Comparison of ENCODE assay signal across 8 cellular contexts in genomic region chr13:98652721-98653470, GRCh38.
A peak's percentile ranks its signal among the peaks of the same experiment; 100 is the strongest.
DNase-seq lines count a peak whose midpoint lies in the region; ATAC-seq, FAIRE-seq and TF ChIP-seq lines count a peak whose summit lies in the region.

No MANE protein-coding gene starts in this region.

- H3K9me3 ChIP-seq in K562 (replicated peaks; ENCODE audit: control insufficient read depth, insufficient read depth, low read depth, low read length) (no peaks in the 10 kb centered on the region), transverse colon (no peaks in the 10 kb centered on the region)

- no peaks in the 10 kb centered on the region for H3K36me3 ChIP-seq in K562 (ENCODE audit: control insufficient read depth, insufficient read depth, low read length)
- H3K36me3 ChIP-seq in transverse colon = no peaks in the 10 kb centered on the region

- no peaks in the 10 kb centered on the region for H3K79me2 ChIP-seq in K562 (ENCODE audit: control insufficient read depth, insufficient read depth, low read length)

- no peaks in the 10 kb centered on the region; the same call in 1 of the 2 replicates for H4K20me1 ChIP-seq in K562 (replicated peaks; ENCODE audit: control insufficient read depth, insufficient read depth, low read length)

- H3K27me3 ChIP-seq in K562 (ENCODE audit: control insufficient read depth in 2 of 2, insufficient read depth in 2 of 2, low read length in 2 of 2) (peaks cover 11 to 45% of the 10 kb centered on the region in 2 experiments; a peak in 4 of 5 replicates), transverse colon (no peaks in the 10 kb centered on the region)

- TF ChIP-seq CTCF in K562 (IDR thresholded peaks at IDR 0.05 in 2 of 3, conservative IDR thresholded peaks at IDR 0.05 in 1 of 3; ENCODE audit: insufficient read depth in 2 of 3, low read depth in 1 of 3, low read length in 3 of 3) (no peak), transverse colon (IDR thresholded peaks at IDR 0.05) (no peak)

- no peak for TF ChIP-seq RAD21 in K562 (CRISPR knock-in tag; conservative IDR thresholded peaks at IDR 0.05 in 1 of 2, IDR thresholded peaks at IDR 0.05 in 1 of 2)

- no peak overlapping the region for H2AFZ ChIP-seq in K562 (ENCODE audit: low read depth, low read length)

- H3K4me3 Mint-ChIP-seq in activated naive CD8-positive, alpha-beta T cell = peak overlapping the region; percentile 56
- H3K4me3 Mint-ChIP-seq in activated naive CD8-positive, alpha-beta T cell treated with anti-CD3 and anti-CD28 coated beads, Interleukin-2, amount 50 U/mL, for 24 hours = no peak overlapping the region

- POLR2A ChIA-PET in K562 (lab: Yijun Ruan, JAX) = no interaction called here

- in situ Hi-C loops in K562 (cut with MboI) (no loop called here), transverse colon (cut with MboI; ENCODE audit: low pct_ligation_motif_present in 1 of 4, low pct_unique_long_range_greater_than_20kb in 1 of 4, low sequenced_read_pairs in 3 of 4) (loop anchor here in 3 of 4 donors (10.0 to 25.0 kb wide), 3 partner anchors 208 to 791 kb away; partner anchors contain the start of gene FARP1 (in 1 of the 3))

- peaks cover 2% of the 10 kb centered on the region for H3K27me3 Mint-ChIP-seq in activated naive CD8-positive, alpha-beta T cell
- peaks cover 4% of the 10 kb centered on the region for H3K27me3 Mint-ChIP-seq in activated naive CD8-positive, alpha-beta T cell treated with anti-CD3 and anti-CD28 coated beads, Interleukin-2, amount 50 U/mL, for 24 hours

- no TSS peak for BruUV-seq in K562 (replicated peaks; lab: Mats Ljungman, UMichigan)

- H3K27ac ChIP-seq in K562 (ENCODE audit: extremely low read depth, low read depth, low read length) (no peak overlapping the region), transverse colon (peak overlapping the region in 1 of 4 donors; percentile 23)

- FAIRE-seq in K562 (lab: Jason Lieb, UNC) = no peak

- H3K4me1 ChIP-seq in K562 (replicated peaks in 1 of 2; ENCODE audit: control insufficient read depth in 2 of 2, insufficient read depth in 2 of 2, low read length in 2 of 2) (no peaks in the 10 kb centered on the region), transverse colon (peaks cover 13 to 42% (median 29%) of the 10 kb centered on the region in 4 donors)

- ATAC-seq in activated naive CD8-positive, alpha-beta T cell treated with anti-CD3 and anti-CD28 coated beads, Interleukin-2, amount 50 U/mL, for 24 hours = no peak
- peak; percentile 33 for ATAC-seq in HG03064 (IDR thresholded peaks at IDR 0.05; ENCODE audit: low read depth, unreplicated experiment)
- no peak for ATAC-seq in K562
- no peak for ATAC-seq in HG02588 (IDR thresholded peaks at IDR 0.05; ENCODE audit: unreplicated experiment)
- ATAC-seq in HG03342 (IDR thresholded peaks at IDR 0.05; ENCODE audit: unreplicated experiment) = no peak

- H3K9me3 Mint-ChIP-seq in activated naive CD8-positive, alpha-beta T cell (ENCODE audit: low read depth) = no peaks in the 10 kb centered on the region
- no peaks in the 10 kb centered on the region for H3K9me3 Mint-ChIP-seq in activated naive CD8-positive, alpha-beta T cell treated with anti-CD3 and anti-CD28 coated beads, Interleukin-2, amount 50 U/mL, for 24 hours

- no peak for TF ChIP-seq EP300 in K562 (IDR thresholded peaks at IDR 0.05; ENCODE audit: low read length)
- TF ChIP-seq EP300 in transverse colon (IDR thresholded peaks at IDR 0.05; ENCODE audit: low read depth) = no peak

- H3K4me1 Mint-ChIP-seq in activated naive CD8-positive, alpha-beta T cell (ENCODE audit: low read depth) = peaks cover 4% of the 10 kb centered on the region
- H3K4me1 Mint-ChIP-seq in activated naive CD8-positive, alpha-beta T cell treated with anti-CD3 and anti-CD28 coated beads, Interleukin-2, amount 50 U/mL, for 24 hours = peaks cover 5% of the 10 kb centered on the region

- TF ChIP-seq POLR2A in K562 (conservative IDR thresholded peaks at IDR 0.05) (no peak), transverse colon (IDR thresholded peaks at IDR 0.05) (peak; percentile 13)

- intact Hi-C loops in K562 (cut with micrococcal nuclease) = loop anchor here (1.0 kb wide), 1 partner anchor 208 kb away; no protein-coding TSS in a partner anchor
- intact Hi-C loops in transverse colon (cut with DNase I; ENCODE audit: low total_unique reads) = loop anchor here (5.0 kb wide), 1 partner anchor 206 kb away; no protein-coding TSS in a partner anchor

- CTCF ChIA-PET in K562 (lab: Yijun Ruan, JAX; ENCODE audit: low intra/inter-chr PET ratio) = interaction anchor here (1.4 kb wide), 1 partner anchor 208 kb away, joined by 5 read pairs; no protein-coding TSS in a partner anchor

- 8% methylated on average over 4 of the region's 4 CpGs for WGBS in K562 (ENCODE audit: insufficient coverage, low coverage, missing lambda C conversion rate)
- WGBS in transverse colon (ENCODE audit: low coverage in 1 of 2), 2 donors = 39 to 47% methylated on average over 3 to 4 of the region's 4 CpGs

- H3K4me2 ChIP-seq in K562 (ENCODE audit: insufficient read depth, low read length) = no peak overlapping the region

- H3K9ac ChIP-seq in K562 (ENCODE audit: insufficient read depth in 1 of 2, low read depth in 2 of 2, low read length in 2 of 2) = no peak overlapping the region

- H3K4me3 ChIP-seq in K562 (no peak overlapping the region), transverse colon (no peak overlapping the region)

- H3K27ac Mint-ChIP-seq in activated naive CD8-positive, alpha-beta T cell = no peak overlapping the region
- no peak overlapping the region for H3K27ac Mint-ChIP-seq in activated naive CD8-positive, alpha-beta T cell treated with anti-CD3 and anti-CD28 coated beads, Interleukin-2, amount 50 U/mL, for 24 hours

- H3K9me1 ChIP-seq in K562 (ENCODE audit: control insufficient read depth, insufficient read depth, low read length) = no peaks in the 10 kb centered on the region

- H3K36me3 Mint-ChIP-seq in activated naive CD8-positive, alpha-beta T cell = no peaks in the 10 kb centered on the region
- no peaks in the 10 kb centered on the region for H3K36me3 Mint-ChIP-seq in activated naive CD8-positive, alpha-beta T cell treated with anti-CD3 and anti-CD28 coated beads, Interleukin-2, amount 50 U/mL, for 24 hours (ENCODE audit: low read depth)

- DNase-seq in activated naive CD8-positive, alpha-beta T cell treated with anti-CD3 and anti-CD28 coated beads, Interleukin-2, amount 50 U/mL, for 24 hours = no peak
- no peak for DNase-seq in K562 (ENCODE audit: extremely low read depth in 1 of 4, low spot score in 3 of 4)
- no peak for DNase-seq in transverse colon
- no peak for DNase-seq in ureter (ENCODE audit: low spot score)

TF ChIP-seq in K562, 482 proteins besides CTCF, POLR2A, EP300 and RAD21 (continues in another document):
- TF ChIP-seq ZFP36 (IDR thresholded peaks at IDR 0.05; ENCODE audit: low read depth, low read length, partially characterized antibody) (peak; percentile 27), CTCFL (IDR thresholded peaks at IDR 0.05; ENCODE audit: borderline replicate concordance, insufficient read depth, low read depth, low read length, poor library complexity, severe bottlenecking) (no peak), ZNF253 (CRISPR knock-in tag; conservative IDR thresholded peaks at IDR 0.05) (no peak), RBM25 (IDR thresholded peaks at IDR 0.05; ENCODE audit: low read depth, low read length, severe bottlenecking) (peak; percentile 53), HSF4 (CRISPR knock-in tag; IDR thresholded peaks at IDR 0.05; ENCODE audit: borderline replicate concordance) (no peak), CBFA2T3 (IDR thresholded peaks at IDR 0.05) (no peak)
